Comparison of ENCODE assay signal across 9 cellular contexts in genomic region chr9:38263534-38263933, GRCh38.
A peak's percentile ranks its signal among the peaks of the same experiment; 100 is the strongest.
DNase-seq lines count a peak whose midpoint lies in the region; ATAC-seq, FAIRE-seq and TF ChIP-seq lines count a peak whose summit lies in the region.
"Had no signal": no experiment of that assay in that cellular context is flagged by ENCODE, and none has a peak within 500 bp of the region (broad histone marks: within the 10 kb centered on the region; RNA-seq: fewer than 3 reads in every experiment).

No MANE protein-coding gene starts in this region.

- DNase-seq in D721Med (ENCODE audit: insufficient read length, low spot score) (no peak), HT1080 (ENCODE audit: low read depth) (peak; percentile 44), WERI-Rb-1 (peak; percentile 29), kidney tubule cell (ENCODE audit: low spot score) (peak; percentile 58), AML-193 (lab: John Stamatoyannopoulos, UW) (no peak)
- DNase-seq: colonic mucosa had no signal

- H3K27ac ChIP-seq in WERI-Rb-1 = no peak overlapping the region
- H3K27ac ChIP-seq: colonic mucosa had no signal

- TF ChIP-seq CTCF in D721Med (IDR thresholded peaks at IDR 0.05; ENCODE audit: insufficient read depth, missing control alignments) (peak; percentile 30), WERI-Rb-1 (IDR thresholded peaks at IDR 0.05; ENCODE audit: low read depth, low read length) (0 out of 2 replicates have a peak, but pooled peaks have one; percentile 36)

- no peaks in the 10 kb centered on the region for H3K27me3 ChIP-seq in WERI-Rb-1 (ENCODE audit: insufficient read depth, low read depth, severe bottlenecking)
- H3K27me3 ChIP-seq: colonic mucosa had no signal

- no peaks in the 10 kb centered on the region for H3K36me3 ChIP-seq in WERI-Rb-1
- H3K36me3 ChIP-seq: colonic mucosa had no signal

- H3K9me3 ChIP-seq in WERI-Rb-1 (ENCODE audit: severe bottlenecking) = peaks cover 13% of the 10 kb centered on the region
- H3K9me3 ChIP-seq: colonic mucosa had no signal

- H3K4me3 ChIP-seq in WERI-Rb-1 (ENCODE audit: low read depth, low read length) = no peak overlapping the region
- H3K4me3 ChIP-seq: colonic mucosa had no signal

- no peak for FAIRE-seq in D721Med (lab: Jason Lieb, UNC)

- ATAC-seq in GM21576 (IDR thresholded peaks at IDR 0.05; ENCODE audit: unreplicated experiment) (no peak), HG03135 (IDR thresholded peaks at IDR 0.05; ENCODE audit: unreplicated experiment) (no peak)
- no peak for ATAC-seq in activated CD4-positive, CD25-positive, alpha-beta regulatory T cell treated with anti-CD3 and anti-CD28 coated beads, Interleukin-2, amount 50 U/mL, for 24 hours

Comparison
In these comparisons a context has a peak if more than half of its experiments do, and no peak if none do; other contexts are left out.
1. DNase-seq: peak in HT1080 (single experiment), WERI-Rb-1 (single experiment) and kidney tubule cell (single experiment); none in D721Med (single experiment) and AML-193 (0 of 2).